ENCODE assay signal across 22 cellular contexts in genomic region chr11:134634897-134635831, GRCh38.
DNase-seq lines count a peak whose midpoint lies in the region; FAIRE-seq and TF ChIP-seq lines count a peak whose summit lies in the region.
"Had no signal": no experiment of that assay in that cellular context is flagged by ENCODE, and none has a peak within 500 bp of the region (broad histone marks: within the 10 kb centered on the region; RNA-seq: fewer than 3 reads in every experiment).

No MANE protein-coding gene starts in this region.

- H3K36me3 Mint-ChIP-seq in nephron progenitor cell (ENCODE audit: low read depth), result no peaks in the 10 kb centered on the region
- H3K36me3 Mint-ChIP-seq: CD8-positive, alpha-beta T cell had no signal

- H3K4me3 ChIP-seq in LNCaP clone FGC (ENCODE audit: low read depth, low read length), result no peak overlapping the region
- H3K4me3 ChIP-seq in epithelial cell of proximal tubule (ENCODE audit: low read depth, low read length), result no peak overlapping the region
- H3K4me3 ChIP-seq in small intestine (ENCODE audit: low read depth in 1 of 2, low read length in 2 of 2), result no peak overlapping the region
- H3K4me3 ChIP-seq: adrenal gland, gastroesophageal sphincter had no signal

- whole genome bisulfite sequencing in small intestine, 3 donors, result 73 to 81% (median 77%) methylated on average over 22 of the region's 22 CpGs

- H3K27me3 ChIP-seq in small intestine (ENCODE audit: control insufficient read depth in 2 of 2, insufficient read depth in 2 of 2, low read length in 2 of 2), result no peaks in the 10 kb centered on the region
- H3K27me3 ChIP-seq: adrenal gland had no signal

- H3K9me3 ChIP-seq in small intestine (ENCODE audit: control insufficient read depth, low read depth), result no peaks in the 10 kb centered on the region
- H3K9me3 ChIP-seq: adrenal gland, gastroesophageal sphincter had no signal

- DNase-seq in NCI-H1092 treated with DMSO at 0.1 percent for 48 hours (lab: John Stamatoyannopoulos, UW) (peak; percentile 11), NCI-H1092 (lab: John Stamatoyannopoulos, UW) (no peak), LNCaP clone FGC (ENCODE audit: low read depth) (no peak), epithelial cell of proximal tubule (ENCODE audit: low read depth) (no peak), pons (ENCODE audit: low spot score) (peak; percentile 46), small intestine (no peak), nephron progenitor cell (no peak)
- no peak for DNase-seq in activated T-cell treated with anti-CD3 and anti-CD28 coated beads, Interleukin-2, amount 50 U/mL, for 1 hour
- DNase-seq: activated CD4-positive, alpha-beta T cell treated with anti-CD3 and anti-CD28 coated beads, Interleukin-2, amount 50 U/mL, for 4 hours; GDM1; MM.1S; NCI-H2107; NCI-H774; T-helper 9 cell had no signal

- TF ChIP-seq CTCF in LNCaP clone FGC (IDR thresholded peaks at IDR 0.05; ENCODE audit: control insufficient read depth, extremely low read depth, insufficient read depth) (peak; percentile 7; the same call in 1 of the 2 replicates), epithelial cell of proximal tubule (conservative IDR thresholded peaks at IDR 0.05; ENCODE audit: low read depth, low read length) (peak; percentile 18), nephron progenitor cell (IDR thresholded peaks at IDR 0.05) (no peak)

- H3K27ac ChIP-seq in small intestine (ENCODE audit: low read depth in 1 of 2, low read length in 1 of 2), result no peak overlapping the region
- H3K27ac ChIP-seq: adrenal gland, gastroesophageal sphincter had no signal

- no peak for FAIRE-seq in small intestine (lab: Jason Lieb, UNC)
- FAIRE-seq: A204.1, endothelial cell of umbilical vein, HTR-8/SVneo, keratinocyte had no signal

- no peaks in the 10 kb centered on the region for H3K9me3 Mint-ChIP-seq in nephron progenitor cell
- H3K9me3 Mint-ChIP-seq: activated T-helper 1 cell treated with anti-CD3 and anti-CD28 coated beads, Interleukin-12 subunit alpha, Interleukin-12 subunit beta, Interleukin-2, Interleukin-4 antibody, amounts not matched to agents 30 ng/mL and 10 ng/mL and 1 ng/mL, durations not matched to agents 14 hours and 24 hours and 36 hours; CD8-positive, alpha-beta T cell had no signal

- no peaks in the 10 kb centered on the region for H3K36me3 ChIP-seq in small intestine (ENCODE audit: control insufficient read depth in 2 of 2, insufficient read depth in 2 of 2, low read length in 2 of 2)
- H3K36me3 ChIP-seq: adrenal gland, gastroesophageal sphincter had no signal

- no peaks in the 10 kb centered on the region for H3K4me1 ChIP-seq in small intestine (ENCODE audit: control insufficient read depth in 2 of 2, insufficient read depth in 1 of 2, low read depth in 1 of 2, low read length in 1 of 2)
- H3K4me1 ChIP-seq: adrenal gland, gastroesophageal sphincter had no signal

- no peak overlapping the region for H3K4me3 Mint-ChIP-seq in nephron progenitor cell
- H3K4me3 Mint-ChIP-seq: activated T-helper 1 cell treated with anti-CD3 and anti-CD28 coated beads, Interleukin-12 subunit alpha, Interleukin-12 subunit beta, Interleukin-2, Interleukin-4 antibody, amounts not matched to agents 30 ng/mL and 10 ng/mL and 1 ng/mL, durations not matched to agents 14 hours and 24 hours and 36 hours; CD8-positive, alpha-beta T cell had no signal

- H3K4me1 Mint-ChIP-seq in nephron progenitor cell, result peaks cover 36% of the 10 kb centered on the region

- no peak overlapping the region for H3K27ac Mint-ChIP-seq in nephron progenitor cell
- H3K27ac Mint-ChIP-seq: activated T-helper 1 cell treated with anti-CD3 and anti-CD28 coated beads, Interleukin-12 subunit alpha, Interleukin-12 subunit beta, Interleukin-2, Interleukin-4 antibody, amounts not matched to agents 30 ng/mL and 10 ng/mL and 1 ng/mL, durations not matched to agents 14 hours and 24 hours and 36 hours; CD8-positive, alpha-beta T cell had no signal

- peaks cover 30% of the 10 kb centered on the region for H3K27me3 Mint-ChIP-seq in nephron progenitor cell (ENCODE audit: low read depth, poor library complexity)

Comparison
In these comparisons a context has a peak if more than half of its experiments do, and no peak if none do; other contexts are left out.
1. DNase-seq: peak in NCI-H1092 treated with DMSO at 0.1 percent for 48 hours (single experiment) and pons (single experiment); none in NCI-H1092 (single experiment), LNCaP clone FGC (single experiment), epithelial cell of proximal tubule (single experiment), small intestine (single experiment), activated T-cell treated with anti-CD3 and anti-CD28 coated beads, Interleukin-2, amount 50 U/mL, for 1 hour (single experiment) and nephron progenitor cell (single experiment).